Comparison of ENCODE assay signal across 28 cellular contexts in genomic region chr12:12147111-12147510, GRCh38.
"Had no signal": no experiment of that assay in that cellular context is flagged by ENCODE, and none has a peak within 500 bp of the region (broad histone marks: within the 10 kb centered on the region; RNA-seq: fewer than 3 reads in every experiment).

No MANE protein-coding gene starts in this region.

- H3K9ac ChIP-seq: neural progenitor cell, parathyroid adenoma had no signal

- H3K4me1 Mint-ChIP-seq: memory B cell; nephron; neural progenitor cell; stimulated activated memory B cell treated with anti-CD40 and anti-IgM and Interleukin-4, amounts not matched to agents 10 μg/mL and 1 μg/mL and 100 μg/mL, for 72 hours; stimulated activated naive CD8-positive, alpha-beta T cell treated with anti-CD3 and anti-CD28 coated beads, Interleukin-15, amount 100 ng/mL, for 72 hours had no signal

- H3K27me3 Mint-ChIP-seq: stimulated activated memory B cell treated with anti-CD40 and anti-IgM and Interleukin-4, amounts not matched to agents 10 μg/mL and 1 μg/mL and 100 μg/mL, for 72 hours; stimulated activated naive CD8-positive, alpha-beta T cell treated with anti-CD3 and anti-CD28 coated beads, Interleukin-15, amount 100 ng/mL, for 72 hours had no signal

- H3K27ac ChIP-seq: hepatocyte, left ventricle myocardium inferior, neural progenitor cell, neutrophil, parathyroid adenoma, psoas muscle, right atrium auricular region, right lobe of liver, tibial nerve, upper lobe of left lung, vagina had no signal

- H3K27ac Mint-ChIP-seq: memory B cell; naive thymus-derived CD4-positive, alpha-beta T cell; nephron; neural progenitor cell; stimulated activated memory B cell treated with anti-CD40 and anti-IgM and Interleukin-4, amounts not matched to agents 10 μg/mL and 1 μg/mL and 100 μg/mL, for 72 hours; stimulated activated naive CD8-positive, alpha-beta T cell treated with anti-CD3 and anti-CD28 coated beads, Interleukin-15, amount 100 ng/mL, for 72 hours had no signal

- ATAC-seq: mucosa of descending colon; naive thymus-derived CD4-positive, alpha-beta T cell; psoas muscle; right lobe of liver; stimulated activated memory B cell treated with anti-CD40 and anti-IgM and Interleukin-4, amounts not matched to agents 10 μg/mL and 1 μg/mL and 100 μg/mL, for 72 hours; stimulated activated naive CD8-positive, alpha-beta T cell treated with anti-CD3 and anti-CD28 coated beads, Interleukin-15, amount 100 ng/mL, for 72 hours had no signal

- H3K4me3 ChIP-seq: hepatocyte, left ventricle myocardium inferior, lung, mucosa of descending colon, neural progenitor cell, psoas muscle, right atrium auricular region, right lobe of liver, smooth muscle cell, tibial nerve, upper lobe of left lung, vagina had no signal

- DNase-seq: islet precursor cell; left ventricle myocardium inferior; midbrain; mucosa of descending colon; naive thymus-derived CD4-positive, alpha-beta T cell; occipital lobe; psoas muscle; right lobe of liver; stimulated activated CD4-positive, alpha-beta T cell treated with anti-CD3 and anti-CD28 coated beads, Interleukin-1b, Interleukin-23, amount 100 ng/mL, for 48 hours; stimulated activated CD4-positive, alpha-beta T cell treated with anti-CD3 and anti-CD28 coated beads, Interleukin-2, amount 100 ng/mL, for 48 hours; stimulated activated CD4-positive, alpha-beta T cell treated with anti-CD3 and anti-CD28 coated beads, Interleukin-4, amount 100 ng/mL, for 4 hours; stimulated activated CD8-positive, alpha-beta memory T cell treated with anti-CD3 and anti-CD28 coated beads, Interleukin-4, amount 100 ng/mL, for 48 hours; stimulated activated naive CD4-positive, alpha-beta T cell treated with Interleukin-2 at 50 U/mL for 16 hours; stimulated activated naive CD8-positive, alpha-beta T cell treated with anti-CD3 and anti-CD28 coated beads, Interleukin-15, amount 100 ng/mL, for 72 hours; substantia nigra; upper lobe of left lung had no signal

- H3K9me3 Mint-ChIP-seq: memory B cell; nephron; neural progenitor cell; stimulated activated memory B cell treated with anti-CD40 and anti-IgM and Interleukin-4, amounts not matched to agents 10 μg/mL and 1 μg/mL and 100 μg/mL, for 72 hours; stimulated activated naive CD8-positive, alpha-beta T cell treated with anti-CD3 and anti-CD28 coated beads, Interleukin-15, amount 100 ng/mL, for 72 hours had no signal

- H3K4me2 ChIP-seq: hepatocyte, neural progenitor cell, smooth muscle cell had no signal

- H3K36me3 Mint-ChIP-seq: stimulated activated memory B cell treated with anti-CD40 and anti-IgM and Interleukin-4, amounts not matched to agents 10 μg/mL and 1 μg/mL and 100 μg/mL, for 72 hours had no signal

- H3K9me3 ChIP-seq: left ventricle myocardium inferior, mucosa of descending colon, neutrophil, psoas muscle, right atrium auricular region, right lobe of liver, tibial nerve, upper lobe of left lung, vagina had no signal

- H3K4me1 ChIP-seq: left ventricle myocardium inferior, neural progenitor cell, parathyroid adenoma, psoas muscle, right atrium auricular region, right lobe of liver, tibial nerve, upper lobe of left lung, vagina had no signal

- H2AFZ ChIP-seq: hepatocyte, neural progenitor cell, parathyroid adenoma had no signal

- H3K36me3 ChIP-seq: neutrophil had no signal

- H3K27me3 ChIP-seq: hepatocyte, neural progenitor cell, neutrophil, right atrium auricular region, right lobe of liver, tibial nerve, upper lobe of left lung, vagina had no signal

- H3K4me3 Mint-ChIP-seq: memory B cell; naive thymus-derived CD4-positive, alpha-beta T cell; nephron; neural progenitor cell; stimulated activated memory B cell treated with anti-CD40 and anti-IgM and Interleukin-4, amounts not matched to agents 10 μg/mL and 1 μg/mL and 100 μg/mL, for 72 hours; stimulated activated naive CD8-positive, alpha-beta T cell treated with anti-CD3 and anti-CD28 coated beads, Interleukin-15, amount 100 ng/mL, for 72 hours had no signal
